Comparison of ENCODE assay signal across 10 cellular contexts in genomic region chr2:197806317-197806633, GRCh38. TPM values are rescaled to one million over a fixed set of nuclear protein-coding genes. Genes with fewer than 3 reads are reported as not detected.
DNase-seq lines count a peak whose midpoint lies in the region; ATAC-seq and TF ChIP-seq lines count a peak whose summit lies in the region.
"Had no signal": no experiment of that assay in that cellular context is flagged by ENCODE, and none has a peak within 500 bp of the region (broad histone marks: within the 10 kb centered on the region; RNA-seq: fewer than 3 reads in every experiment).

No MANE protein-coding gene starts in this region.

- peaks cover 70% of the 10 kb centered on the region for H3K27me3 Mint-ChIP-seq in osteocyte (ENCODE audit: unreplicated experiment)

- peaks cover 15% of the 10 kb centered on the region for H3K4me1 Mint-ChIP-seq in osteocyte (ENCODE audit: unreplicated experiment)

- H2AFZ ChIP-seq in DND-41 (ENCODE audit: low read depth, low read length), result no peak overlapping the region

- H3K4me3 Mint-ChIP-seq in osteocyte (ENCODE audit: unreplicated experiment), result peak overlapping the region; percentile 77

- no peaks in the 10 kb centered on the region for H4K20me1 ChIP-seq in DND-41 (ENCODE audit: insufficient read depth, low read length)

- no peak overlapping the region for H3K27ac Mint-ChIP-seq in osteocyte (ENCODE audit: unreplicated experiment)

- intact Hi-C loops in dorsolateral prefrontal cortex (cut with DNase I), result loop anchor here (5.0 to 10.0 kb wide), 5 partner anchors 69 to 321 kb away; no protein-coding TSS in a partner anchor

- no peak overlapping the region for H3K9ac ChIP-seq in DND-41 (ENCODE audit: low read depth, low read length)

- H3K36me3 ChIP-seq in BE2C (no peaks in the 10 kb centered on the region), DND-41 (ENCODE audit: insufficient read depth, low read length) (no peaks in the 10 kb centered on the region)
- H3K36me3 ChIP-seq: adrenal gland, WERI-Rb-1 had no signal

- no peak for DNase-seq in BE2C
- DNase-seq in DND-41, result no peak
- DNase-seq in dorsolateral prefrontal cortex, result no peak
- DNase-seq in osteocyte (ENCODE audit: extremely low spot score, unreplicated experiment), result no peak
- no peak for DNase-seq in kidney tubule cell (ENCODE audit: low spot score)
- DNase-seq: adrenal gland, NCI-H2029, WERI-Rb-1 had no signal

- H3K9me3 Mint-ChIP-seq in osteocyte (ENCODE audit: unreplicated experiment), result no peaks in the 10 kb centered on the region

- H3K9me3 ChIP-seq in BE2C, result no peaks in the 10 kb centered on the region
- no peaks in the 10 kb centered on the region for H3K9me3 ChIP-seq in DND-41 (ENCODE audit: insufficient read depth, low read length, severe bottlenecking)
- H3K9me3 ChIP-seq: adrenal gland had no signal

- no peaks in the 10 kb centered on the region for H3K79me2 ChIP-seq in DND-41 (ENCODE audit: insufficient read depth, low read length)

- peaks cover 8% of the 10 kb centered on the region for H3K27me3 ChIP-seq in BE2C
- H3K27me3 ChIP-seq in DND-41 (ENCODE audit: insufficient read depth, low read length, poor library complexity), result peaks cover 15% of the 10 kb centered on the region
- no peaks in the 10 kb centered on the region for H3K27me3 ChIP-seq in dorsolateral prefrontal cortex
- H3K27me3 ChIP-seq: adrenal gland had no signal

- no peaks in the 10 kb centered on the region; the same call in 1 of the 2 replicates for H3K4me1 ChIP-seq in BE2C
- H3K4me1 ChIP-seq in DND-41 (ENCODE audit: insufficient read depth, low read length), result peaks cover 44% of the 10 kb centered on the region

- H3K27ac ChIP-seq in DND-41 (ENCODE audit: low read length) (no peak overlapping the region), dorsolateral prefrontal cortex (peak overlapping the region in 48 of 59 donors; percentile 2 to 93 (median 87))
- H3K27ac ChIP-seq: adrenal gland, WERI-Rb-1 had no signal

- H3K4me2 ChIP-seq in DND-41 (ENCODE audit: insufficient read depth, low read length), result peak overlapping the region; percentile 96

- no peak for ATAC-seq in DND-41 (ENCODE audit: insufficient read depth, low read depth)
- ATAC-seq in GM21717 (IDR thresholded peaks at IDR 0.05; ENCODE audit: unreplicated experiment), result no peak
- no peak for ATAC-seq in activated CD4-positive, CD25-positive, alpha-beta regulatory T cell treated with anti-CD3 and anti-CD28 coated beads, Interleukin-2, amount 50 U/mL, for 24 hours

- H3K36me3 Mint-ChIP-seq in osteocyte (ENCODE audit: unreplicated experiment), result no peaks in the 10 kb centered on the region

- TF ChIP-seq CTCF in BE2C (IDR thresholded peaks at IDR 0.05; ENCODE audit: low read depth, low read length) (no peak), DND-41 (IDR thresholded peaks at IDR 0.05; ENCODE audit: borderline replicate concordance, extremely low read depth, low read length, poor library complexity, severe bottlenecking) (no peak), dorsolateral prefrontal cortex (IDR thresholded peaks at IDR 0.05 in 54 of 56, conservative IDR thresholded peaks at IDR 0.05 in 2 of 56; ENCODE audit: low read depth in 1 of 56, partially characterized antibody in 56 of 56) (no peak), osteocyte (IDR thresholded peaks at IDR 0.05) (no peak)

- H3K4me3 ChIP-seq in BE2C (ENCODE audit: low read depth, low read length), result peak overlapping the region; percentile 72
- H3K4me3 ChIP-seq in DND-41 (ENCODE audit: low read depth in 1 of 2, low read length in 2 of 2), result peak overlapping the region in 1 of 2 experiments; percentile 64; a peak in 1 of 4 replicates
- H3K4me3 ChIP-seq in dorsolateral prefrontal cortex, result peak overlapping the region; percentile 66 to 98 (median 84)

RNA-seq across cellular contexts. Expression of gene PLCL1, which starts 1.9 kb away (rescaled TPM):
- 5.4 TPM for polyA plus RNA-seq in BE2C (2012; ENCODE audit: insufficient read depth, insufficient read length, low read depth)
- total RNA-seq in dorsolateral prefrontal cortex (100 to 1,000 TPM in 2 of 120 experiments, 10 to 100 TPM in 118; 25.2 to 120 (median 49.4) TPM), osteocyte (1.2 and 1.3 TPM in 2 replicates)

RNA-seq across cellular contexts. Expression of gene BOLL, which starts 21.2 kb away (rescaled TPM):
- polyA plus RNA-seq in BE2C (2012; ENCODE audit: insufficient read depth, insufficient read length, low read depth), result not detected
- total RNA-seq in dorsolateral prefrontal cortex (under 1 TPM in 1 of 120 experiments, not detected in 119; 0.35 TPM), osteocyte (not detected in 2 replicates)
- total RNA-seq: adrenal gland had no signal
- polyA plus RNA-seq: adrenal gland had no signal

Comparison
In these comparisons a context has a peak if more than half of its experiments do, and no peak if none do; other contexts are left out.
1. RNA of gene PLCL1, which starts 1.9 kb away (total RNA-seq): 25.2 to 120 TPM in dorsolateral prefrontal cortex; 1.2 to 1.3 TPM in osteocyte; every median in the first group is over 10 times any median in the second.